Comparison of ENCODE assay signal across 12 cellular contexts in genomic region chr1:99647460-99647859, GRCh38. TPM values are rescaled to one million over a fixed set of nuclear protein-coding genes. Genes with fewer than 3 reads are reported as not detected.
DNase-seq lines count a peak whose midpoint lies in the region; ATAC-seq, FAIRE-seq and TF ChIP-seq lines count a peak whose summit lies in the region.
"Had no signal": no experiment of that assay in that cellular context is flagged by ENCODE, and none has a peak within 500 bp of the region (broad histone marks: within the 10 kb centered on the region; RNA-seq: fewer than 3 reads in every experiment).

No MANE protein-coding gene starts in this region.

- H3K27me3 ChIP-seq in MG63 (no peaks in the 10 kb centered on the region), bronchial epithelial cell (ENCODE audit: control insufficient read depth, insufficient read depth, low read length) (no peaks in the 10 kb centered on the region), layer of hippocampus (ENCODE audit: control insufficient read depth, insufficient read depth, low read length) (no peaks in the 10 kb centered on the region), gastrocnemius medialis (no peaks in the 10 kb centered on the region), sigmoid colon (no peaks in the 10 kb centered on the region)

- no peak for TF ChIP-seq CTCF in bronchial epithelial cell (IDR thresholded peaks at IDR 0.05; ENCODE audit: insufficient read depth, low read length, severe bottlenecking)
- TF ChIP-seq CTCF in gastrocnemius medialis (IDR thresholded peaks at IDR 0.05 in 4 of 5, conservative IDR thresholded peaks at IDR 0.05 in 1 of 5), result no peak
- no peak for TF ChIP-seq CTCF in sigmoid colon (IDR thresholded peaks at IDR 0.05)

- H3K27ac ChIP-seq in layer of hippocampus (ENCODE audit: low read depth, low read length) (peak overlapping the region; percentile 50), gastrocnemius medialis (peak overlapping the region; percentile 88 to 97 (median 90)), sigmoid colon (peak overlapping the region in 2 of 4 donors; percentile 65 to 85)

- FAIRE-seq in bronchial epithelial cell (lab: Jason Lieb, UNC), result no peak

- H3K4me3 ChIP-seq in MG63 (peak overlapping the region; percentile 46; the same call in 1 of the 2 replicates), bronchial epithelial cell (ENCODE audit: low read depth, low read length) (peak overlapping the region; percentile 57), gastrocnemius medialis (peak overlapping the region; percentile 63 to 76 (median 70)), sigmoid colon (peak overlapping the region in 2 of 4 donors; percentile 33 to 41)

- WGBS in sigmoid colon, 2 donors, result 34 to 61% methylated on average over 4 of the region's 4 CpGs

- DNase-seq in MG63 (no peak), bronchial epithelial cell (ENCODE audit: low read depth) (peak; percentile 37), gastrocnemius medialis (peak in 1 of 2 donors; percentile 27), sigmoid colon (no peak), COLO829 (ENCODE audit: low spot score) (no peak), kidney tubule cell (ENCODE audit: low spot score) (no peak)
- DNase-seq: activated CD8-positive, alpha-beta T cell treated with anti-CD3 and anti-CD28 coated beads, Interleukin-2, amount 10 ng/mL, durations not matched to agents 7 days and 5 days; CD4-positive, CD25-positive, alpha-beta regulatory T cell; effector CD8-positive, alpha-beta T cell; NK-92 treated with Interleukin-12 subunit alpha and Interleukin-12 subunit beta, amount 100 ng/mL, for 24 hours had no signal

- no peak for TF ChIP-seq EP300 in sigmoid colon (IDR thresholded peaks at IDR 0.05)

- H3K36me3 ChIP-seq in MG63 (no peaks in the 10 kb centered on the region), bronchial epithelial cell (ENCODE audit: control insufficient read depth, insufficient read depth, low read length) (no peaks in the 10 kb centered on the region), gastrocnemius medialis (no peaks in the 10 kb centered on the region), sigmoid colon (no peaks in the 10 kb centered on the region)

- intact Hi-C loops in gastrocnemius medialis (cut with DNase I; ENCODE audit: low total_unique reads), result loop anchor here (2.0 to 5.0 kb wide), 3 partner anchors 13 to 390 kb away; a partner anchor contains a TSS
- intact Hi-C loops in sigmoid colon (cut with DNase I), result no loop called here

- in situ Hi-C loops in gastrocnemius medialis (cut with MboI; ENCODE audit: low sequenced_read_pairs in 4 of 4), result no loop called here

- no peak for TF ChIP-seq POLR2A in gastrocnemius medialis (IDR thresholded peaks at IDR 0.05)
- TF ChIP-seq POLR2A in sigmoid colon (IDR thresholded peaks at IDR 0.05), result no peak

- H3K4me1 ChIP-seq in gastrocnemius medialis (peaks cover 53 to 59% of the 10 kb centered on the region in 2 donors), sigmoid colon (peaks cover 0 to 31% (median 16%) of the 10 kb centered on the region in 4 donors)

- peak in 1 of 2 donors; percentile 45 for ATAC-seq in gastrocnemius medialis
- no peak for ATAC-seq in HG03196 (IDR thresholded peaks at IDR 0.05; ENCODE audit: unreplicated experiment)
- ATAC-seq: activated CD8-positive, alpha-beta T cell treated with anti-CD3 and anti-CD28 coated beads, Interleukin-2, amount 10 ng/mL, durations not matched to agents 7 days and 5 days had no signal

- H3K9me3 ChIP-seq in MG63, result no peaks in the 10 kb centered on the region
- H3K9me3 ChIP-seq in gastrocnemius medialis, result no peaks in the 10 kb centered on the region
- H3K9me3 ChIP-seq in sigmoid colon, result no peaks in the 10 kb centered on the region

RNA-seq across cellular contexts. Expression of gene PALMD, which starts 1.5 kb away (rescaled TPM):
- total RNA-seq in MG63 (2014; rRNA removed; shearing (Covaris generic); ENCODE audit: low replicate concordance), result 2.5 and 4.3 TPM in 2 replicates
- total RNA-seq in bronchial epithelial cell (1.3 and 4.7 TPM in 2 replicates), gastrocnemius medialis (100 to 1,000 TPM in 1 of 4 donors, 10 to 100 TPM in 3; 60.7 to 254 (median 79.1) TPM), sigmoid colon (10 to 100 TPM in 3 of 4 donors, 1 to 10 TPM in 1; 8.1 to 20.2 (median 11.6) TPM)
- polyA plus RNA-seq in sigmoid colon, result 1 to 10 TPM in 2 of 3 donors, under 1 TPM in 1; 0.92 to 5.2 (median 1.2) TPM
- total RNA-seq: activated CD8-positive, alpha-beta T cell treated with anti-CD3 and anti-CD28 coated beads, Interleukin-2, amount 10 ng/mL, durations not matched to agents 7 days and 5 days; CD4-positive, CD25-positive, alpha-beta regulatory T cell had no signal
- polyA plus RNA-seq: CD4-positive, CD25-positive, alpha-beta regulatory T cell had no signal
